8 cellular contexts compared by ENCODE assay signal in genomic region chr1:1304331-1305299, GRCh38. TPM values are rescaled to one million over a fixed set of nuclear protein-coding genes. Genes with fewer than 3 reads are reported as not detected.
A peak's percentile ranks its signal among the peaks of the same experiment; 100 is the strongest.
DNase-seq lines count a peak whose midpoint lies in the region; ATAC-seq and TF ChIP-seq lines count a peak whose summit lies in the region.

No MANE protein-coding gene starts in this region.

- H3K27ac ChIP-seq in hepatocyte = peak overlapping the region; percentile 93
- H3K27ac ChIP-seq in prostate gland = peak overlapping the region; percentile 36 to 66

- DNase-seq in ELR (ENCODE audit: low read depth) (peak; percentile 84), NCI-H2171 treated with DMSO at 0.1 percent for 48 hours (lab: John Stamatoyannopoulos, UW) (peak; percentile 96), astrocyte of the cerebellum (ENCODE audit: low read depth) (peak; percentile 15), hepatocyte (ENCODE audit: low spot score) (peak; percentile 89), prostate gland (ENCODE audit: low spot score) (peak; percentile 69), SKM-1 (lab: John Stamatoyannopoulos, UW; ENCODE audit: unreplicated experiment) (no peak)

- H3K79me2 ChIP-seq in hepatocyte = peaks cover 54% of the 10 kb centered on the region

- H3K27me3 ChIP-seq in hepatocyte = no peaks in the 10 kb centered on the region
- no peaks in the 10 kb centered on the region for H3K27me3 ChIP-seq in prostate gland (replicated peaks; ENCODE audit: insufficient read depth)

- ATAC-seq in HG02678 (IDR thresholded peaks at IDR 0.05; ENCODE audit: unreplicated experiment) (no peak), GM18909 (IDR thresholded peaks at IDR 0.05; ENCODE audit: poor library complexity, unreplicated experiment) (no peak)

- H3K4me1 ChIP-seq in hepatocyte (ENCODE audit: insufficient read depth) = peaks cover 37% of the 10 kb centered on the region
- peaks cover 32% of the 10 kb centered on the region for H3K4me1 ChIP-seq in prostate gland (replicated peaks)

- H3K4me2 ChIP-seq in hepatocyte = peak overlapping the region; percentile 99

- H3K36me3 ChIP-seq in hepatocyte (replicated peaks; ENCODE audit: insufficient read depth, low read depth) (no peaks in the 10 kb centered on the region), prostate gland (no peaks in the 10 kb centered on the region)

- 30% methylated on average over 29 of the region's 29 CpGs for WGBS in hepatocyte (ENCODE audit: low lambda C conversion rate, missing lambda C conversion rate)
- WGBS in prostate gland = 21% methylated on average over 27 of the region's 29 CpGs

- no peak for TF ChIP-seq CTCF in astrocyte of the cerebellum (IDR thresholded peaks at IDR 0.05; ENCODE audit: low read depth, low read length, missing control alignments)
- no peak for TF ChIP-seq CTCF in hepatocyte (IDR thresholded peaks at IDR 0.05; ENCODE audit: poor library complexity)
- TF ChIP-seq CTCF in prostate gland (IDR thresholded peaks at IDR 0.05) = peak in 1 of 4 experiments; percentile 11

- intact Hi-C loops in prostate gland (cut with DNase I) = loop anchor here (5.0 kb wide), 1 partner anchor 43 kb away; the partner anchor contains the start of gene DVL1

- no peaks in the 10 kb centered on the region for H3K9me3 ChIP-seq in hepatocyte (ENCODE audit: low read depth)
- no peaks in the 10 kb centered on the region for H3K9me3 ChIP-seq in prostate gland

- H4K20me1 ChIP-seq in hepatocyte (ENCODE audit: insufficient read depth, poor library complexity, severe bottlenecking) = peaks cover 29% of the 10 kb centered on the region

- no peak overlapping the region for H2AFZ ChIP-seq in hepatocyte

- no peaks in the 10 kb centered on the region for H3K9me2 ChIP-seq in hepatocyte (replicated peaks; ENCODE audit: insufficient read depth)

- no peak for TF ChIP-seq POLR2A in prostate gland (IDR thresholded peaks at IDR 0.05)

- H3K4me3 ChIP-seq in astrocyte of the cerebellum (ENCODE audit: low read depth, low read length) (peak overlapping the region; percentile 74), hepatocyte (peak overlapping the region; percentile 15), prostate gland (peak overlapping the region in 1 of 2 donors; percentile 16)

- in situ Hi-C loops in astrocyte of the cerebellum (cut with HindIII; ENCODE audit: low sequenced_read_pairs) = no loop called here

RNA-seq across cellular contexts. Expression of gene ACAP3, which starts 3.1 kb away (rescaled TPM):
- total RNA-seq in hepatocyte = 50.9 and 56.0 TPM in 2 replicates
- 87.1 and 108 TPM in 2 replicates for polyA plus RNA-seq in hepatocyte
- 10 to 100 TPM; 43.2 to 58.6 TPM for total RNA-seq in prostate gland

RNA-seq across cellular contexts. Expression of gene PUSL1, which starts 3.8 kb away (rescaled TPM):
- total RNA-seq in hepatocyte (27.7 and 36.2 TPM in 2 replicates), prostate gland (10 to 100 TPM; 30.6 to 36.9 TPM)
- polyA plus RNA-seq in hepatocyte = 27.4 and 37.2 TPM in 2 replicates

RNA-seq across cellular contexts. Expression of gene INTS11, which starts 19.8 kb away (rescaled TPM):
- 72.1 and 80.6 TPM in 2 replicates for total RNA-seq in hepatocyte
- 73.7 and 80.4 TPM in 2 replicates for polyA plus RNA-seq in hepatocyte
- total RNA-seq in prostate gland = 100 to 1,000 TPM in 1 of 2 donors, 10 to 100 TPM in 1; 97.3 to 178 TPM

RNA-seq across cellular contexts. Expression of gene CPTP, which starts 20.0 kb away (rescaled TPM):
- 12.8 and 22.9 TPM in 2 replicates for total RNA-seq in hepatocyte
- polyA plus RNA-seq in hepatocyte = 43.2 and 45.6 TPM in 2 replicates
- total RNA-seq in prostate gland = 10 to 100 TPM; 35.8 to 54.0 TPM

RNA-seq across cellular contexts. Expression of gene SCNN1D, which starts 24.4 kb away (rescaled TPM):
- 1.0 and 1.8 TPM in 2 replicates for total RNA-seq in hepatocyte
- 3.5 and 3.9 TPM in 2 replicates for polyA plus RNA-seq in hepatocyte
- total RNA-seq in prostate gland = 10 to 100 TPM in 1 of 2 donors, 1 to 10 TPM in 1; 6.9 to 23.7 TPM
